Comparison of ENCODE assay signal across 25 cellular contexts in genomic region chr12:104340917-104341611, GRCh38. TPM values are rescaled to one million over a fixed set of nuclear protein-coding genes. Genes with fewer than 3 reads are reported as not detected.
DNase-seq lines count a peak whose midpoint lies in the region; ATAC-seq, FAIRE-seq and TF ChIP-seq lines count a peak whose summit lies in the region.
"Had no signal": no experiment of that assay in that cellular context is flagged by ENCODE, and none has a peak within 500 bp of the region (broad histone marks: within the 10 kb centered on the region; RNA-seq: fewer than 3 reads in every experiment).

No MANE protein-coding gene starts in this region.

- H3K9me3 ChIP-seq in sigmoid colon (no peaks in the 10 kb centered on the region), PC-3 (ENCODE audit: low read length) (no peaks in the 10 kb centered on the region)
- H3K9me3 ChIP-seq: heart right ventricle, uterus had no signal

- H3K4me3 Mint-ChIP-seq in HFFc6 (peak overlapping the region; percentile 25; the same call in 1 of the 2 replicates), glutamatergic neuron (ENCODE audit: unreplicated experiment) (peak overlapping the region; percentile 49)
- H3K4me3 Mint-ChIP-seq: activated CD4-positive, alpha-beta T cell treated with anti-CD3 and anti-CD28 coated beads, Interleukin-2, amount 10 ng/mL, durations not matched to agents 7 days and 5 days; naive thymus-derived CD4-positive, alpha-beta T cell; stimulated activated naive B cell treated with anti-CD40 and anti-IgM and Interleukin-4, amounts not matched to agents 10 μg/mL and 1 μg/mL and 100 μg/mL, for 72 hours had no signal

- POLR2A ChIA-PET in PC-3 (lab: Charles Lee; ENCODE audit: unreplicated experiment) = no interaction called here

- WGBS in sigmoid colon, 2 donors = 93 to 94% methylated on average over 7 of the region's 7 CpGs

- CTCF ChIA-PET in PC-3 (lab: Charles Lee) = no interaction called here

- BruUV-seq in PC-3 (replicated peaks; lab: Mats Ljungman, UMichigan) = no TSS peak

- no peak for DNase-seq in HFFc6
- DNase-seq in astrocyte of the hippocampus (ENCODE audit: low read depth, low spot score) = peak; percentile 14
- DNase-seq in glutamatergic neuron = peak; percentile 45
- DNase-seq in sigmoid colon = no peak
- no peak for DNase-seq in GM12892 (ENCODE audit: insufficient read length)
- DNase-seq in NCI-H345 (lab: John Stamatoyannopoulos, UW) = no peak
- no peak for DNase-seq in PC-3
- DNase-seq: activated CD4-positive, alpha-beta T cell treated with anti-CD3 and anti-CD28 coated beads, Interleukin-2, amount 10 ng/mL, durations not matched to agents 7 days and 5 days; activated CD8-positive, alpha-beta memory T cell treated with anti-CD3 and anti-CD28 coated beads, Interleukin-2, amount 50 U/mL, for 48 hours; activated naive CD4-positive, alpha-beta T cell treated with Interleukin-2 at 50 U/mL for 16 hours; brain microvascular endothelial cell; EL; H7; heart right ventricle; KBM-7; mammary epithelial cell; naive thymus-derived CD4-positive, alpha-beta T cell; NCI-H2029 treated with DMSO at 0.1 percent for 48 hours; NCI-H446 treated with DMSO at 0.1 percent for 48 hours; stimulated activated CD4-positive, alpha-beta T cell treated with anti-CD3 and anti-CD28 coated beads, Interleukin-15, amount 100 ng/mL, for 24 hours; stimulated activated naive B cell treated with anti-CD40 and anti-IgM and Interleukin-4, amounts not matched to agents 10 μg/mL and 1 μg/mL and 100 μg/mL, for 72 hours; T-helper 1 cell; uterus had no signal

- H3K4me2 ChIP-seq in PC-3 (ENCODE audit: low read length) = no peak overlapping the region

- no peak for TF ChIP-seq POLR2A in sigmoid colon (IDR thresholded peaks at IDR 0.05)
- TF ChIP-seq POLR2A in GM12892 (IDR thresholded peaks at IDR 0.05; ENCODE audit: low read depth, low read length) = no peak

- H3K9ac ChIP-seq in PC-3 (ENCODE audit: low read length) = no peak overlapping the region

- H3K4me1 Mint-ChIP-seq in HFFc6 (ENCODE audit: low read depth) (peaks cover 59% of the 10 kb centered on the region), glutamatergic neuron (ENCODE audit: low read depth, unreplicated experiment) (peaks cover 15% of the 10 kb centered on the region)

- H3K4me1 ChIP-seq in sigmoid colon (peaks cover 0 to 43% (median 26%) of the 10 kb centered on the region in 4 donors), PC-3 (ENCODE audit: insufficient read depth, low read length) (peaks cover 3% of the 10 kb centered on the region; the same call in 1 of the 2 replicates)

- no peak for ATAC-seq in HG03196 (IDR thresholded peaks at IDR 0.05; ENCODE audit: unreplicated experiment)
- no peak for ATAC-seq in PC-3
- ATAC-seq: naive thymus-derived CD4-positive, alpha-beta T cell; stimulated activated naive B cell treated with anti-CD40 and anti-IgM and Interleukin-4, amounts not matched to agents 10 μg/mL and 1 μg/mL and 100 μg/mL, for 72 hours had no signal

- peaks cover 22 to 95% (median 58%) of the 10 kb centered on the region in 4 donors for H3K36me3 ChIP-seq in sigmoid colon
- peaks cover 83% of the 10 kb centered on the region for H3K36me3 ChIP-seq in PC-3 (ENCODE audit: low read depth, low read length)
- H3K36me3 ChIP-seq: uterus had no signal

- TF ChIP-seq EP300 in sigmoid colon (IDR thresholded peaks at IDR 0.05) = no peak

- peaks cover 61% of the 10 kb centered on the region for H3K36me3 Mint-ChIP-seq in HFFc6 (ENCODE audit: low read depth)
- H3K36me3 Mint-ChIP-seq in glutamatergic neuron (ENCODE audit: unreplicated experiment) = no peaks in the 10 kb centered on the region

- H3K27me3 ChIP-seq in sigmoid colon (no peaks in the 10 kb centered on the region), PC-3 (ENCODE audit: low read length) (no peaks in the 10 kb centered on the region)
- H3K27me3 ChIP-seq: brain microvascular endothelial cell, heart right ventricle, uterus had no signal

- H3K27ac ChIP-seq in sigmoid colon (peak overlapping the region in 3 of 4 donors; percentile 16 to 24 (median 18)), PC-3 (ENCODE audit: low read length) (no peak overlapping the region)
- H3K27ac ChIP-seq: brain microvascular endothelial cell had no signal

- H3K9me3 Mint-ChIP-seq in HFFc6 = peaks cover 14% of the 10 kb centered on the region; the same call in 1 of the 2 replicates
- peaks cover 4% of the 10 kb centered on the region for H3K9me3 Mint-ChIP-seq in glutamatergic neuron (ENCODE audit: unreplicated experiment)
- H3K9me3 Mint-ChIP-seq: activated CD4-positive, alpha-beta T cell treated with anti-CD3 and anti-CD28 coated beads, Interleukin-2, amount 10 ng/mL, durations not matched to agents 7 days and 5 days; naive thymus-derived CD4-positive, alpha-beta T cell; stimulated activated naive B cell treated with anti-CD40 and anti-IgM and Interleukin-4, amounts not matched to agents 10 μg/mL and 1 μg/mL and 100 μg/mL, for 72 hours had no signal

- no peak for TF ChIP-seq CTCF in HFFc6 (IDR thresholded peaks at IDR 0.05)
- no peak for TF ChIP-seq CTCF in glutamatergic neuron (IDR thresholded peaks at IDR 0.05; ENCODE audit: partially characterized antibody, unreplicated experiment)
- TF ChIP-seq CTCF in sigmoid colon (IDR thresholded peaks at IDR 0.05) = no peak
- TF ChIP-seq CTCF in PC-3 (conservative IDR thresholded peaks at IDR 0.05; ENCODE audit: low read depth, low read length) = no peak

- H3K27ac Mint-ChIP-seq in HFFc6 (peak overlapping the region; percentile 62), glutamatergic neuron (ENCODE audit: unreplicated experiment) (peak overlapping the region; percentile 87)
- H3K27ac Mint-ChIP-seq: activated CD4-positive, alpha-beta T cell treated with anti-CD3 and anti-CD28 coated beads, Interleukin-2, amount 10 ng/mL, durations not matched to agents 7 days and 5 days; naive thymus-derived CD4-positive, alpha-beta T cell; stimulated activated naive B cell treated with anti-CD40 and anti-IgM and Interleukin-4, amounts not matched to agents 10 μg/mL and 1 μg/mL and 100 μg/mL, for 72 hours had no signal

- peaks cover 66% of the 10 kb centered on the region for H3K79me2 ChIP-seq in PC-3 (ENCODE audit: low read length)

- intact Hi-C loops in sigmoid colon (cut with DNase I) (no loop called here), PC-3 (cut with micrococcal nuclease) (no loop called here)

- no peak overlapping the region for H2AFZ ChIP-seq in PC-3 (ENCODE audit: low read length)

- peaks cover 30% of the 10 kb centered on the region for H4K20me1 ChIP-seq in PC-3 (ENCODE audit: low read length)

- peaks cover 66% of the 10 kb centered on the region for H3K27me3 Mint-ChIP-seq in HFFc6 (ENCODE audit: insufficient read depth)
- H3K27me3 Mint-ChIP-seq in glutamatergic neuron (ENCODE audit: unreplicated experiment) = peaks cover 3% of the 10 kb centered on the region
- H3K27me3 Mint-ChIP-seq: activated CD4-positive, alpha-beta T cell treated with anti-CD3 and anti-CD28 coated beads, Interleukin-2, amount 10 ng/mL, durations not matched to agents 7 days and 5 days; naive thymus-derived CD4-positive, alpha-beta T cell; stimulated activated naive B cell treated with anti-CD40 and anti-IgM and Interleukin-4, amounts not matched to agents 10 μg/mL and 1 μg/mL and 100 μg/mL, for 72 hours had no signal

- FAIRE-seq in GM12892 (lab: Jason Lieb, UNC) = no peak
- FAIRE-seq: GM19239 had no signal

- H3F3A ChIP-seq in PC-3 (ENCODE audit: low read length, unreplicated experiment) = peaks cover 19% of the 10 kb centered on the region

- H3K4me3 ChIP-seq in sigmoid colon (no peak overlapping the region), PC-3 (ENCODE audit: low read length) (no peak overlapping the region)
- H3K4me3 ChIP-seq: heart right ventricle, uterus had no signal

- H3K9me2 ChIP-seq in PC-3 (replicated peaks; ENCODE audit: low read length) = no peaks in the 10 kb centered on the region

RNA-seq across cellular contexts. Expression of gene EID3, which starts 37.5 kb away (rescaled TPM):
- 1 to 10 TPM; 2.2 to 4.4 (median 4.1) TPM for total RNA-seq in HFFc6 (2021; fragmentation: NEBNext Ultra II Directional; extraction: Animal tissue kit (Norgen Biotek cat#: 25700))
- total RNA-seq in glutamatergic neuron (ENCODE audit: unreplicated experiment) (3.7 TPM), sigmoid colon (10 to 100 TPM in 2 of 4 donors, 1 to 10 TPM in 2; 4.6 to 21.9 (median 13.5) TPM), PC-3 (2014; rRNA removed) (9.8 and 12.0 TPM in 2 replicates)
- 1 to 10 TPM in 2 of 3 donors, under 1 TPM in 1; 0.46 to 2.5 (median 1.2) TPM for polyA plus RNA-seq in sigmoid colon
- polyA plus RNA-seq in GM12892 (2012; ENCODE audit: missing spikeins) = 4.6 TPM

Comparison
In these comparisons a context has a peak if more than half of its experiments do, and no peak if none do; other contexts are left out.
1. DNase-seq: peak in astrocyte of the hippocampus (single experiment) and glutamatergic neuron (single experiment); none in HFFc6 (single experiment), sigmoid colon (single experiment), GM12892 (single experiment), NCI-H345 (single experiment) and PC-3 (single experiment).